ENCODE assay signal across 1 cellular context in the genomic region with DNA sequence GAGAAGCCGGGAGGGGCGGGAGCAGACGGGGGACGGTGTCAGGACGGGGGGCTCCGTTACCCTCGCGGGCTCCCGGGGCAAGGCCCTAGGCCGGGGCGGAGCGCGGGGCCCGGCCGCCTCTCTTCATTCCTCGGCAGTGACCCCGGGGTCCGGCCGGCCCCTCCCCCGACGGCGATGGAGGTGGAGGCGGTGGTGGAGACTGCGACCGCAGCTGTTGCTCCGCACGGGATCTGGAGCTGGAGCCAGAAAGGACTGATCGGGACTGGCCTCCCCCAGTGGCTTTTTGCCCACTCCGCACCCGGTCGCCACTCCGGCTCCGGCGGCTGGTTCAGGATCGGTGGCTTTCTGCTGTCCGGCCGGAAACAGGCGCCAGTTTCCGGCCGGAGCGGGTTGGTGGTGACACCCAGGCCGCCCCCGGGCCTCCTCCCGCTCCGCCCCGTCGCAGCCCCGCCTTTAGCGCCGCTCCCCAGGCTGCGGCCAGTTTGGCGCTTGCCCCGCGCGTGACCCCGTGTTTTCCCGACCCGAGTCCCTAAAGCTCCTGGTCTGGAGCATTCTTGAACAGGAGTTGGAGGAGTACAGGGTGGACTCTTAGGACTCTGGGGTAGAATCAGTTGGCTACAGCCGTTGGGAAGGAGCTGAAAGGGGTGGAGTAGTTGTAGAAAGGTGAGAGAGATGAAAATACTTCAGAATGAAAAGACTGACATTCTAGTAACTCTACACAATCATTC.
TF ChIP-seq lines count a peak whose summit lies in the region.

Gene OTUD7B, minus strand, starts transcription at position 339 of the 728 bp plus-strand sequence. CDS start 33,216 bp downstream, outside the sequence.

TF ChIP-seq in GM12878, 131 proteins besides CTCF, POLR2A, EP300 and RAD21 (continued from another document and continues in another):
- TF ChIP-seq, protein P1, sequence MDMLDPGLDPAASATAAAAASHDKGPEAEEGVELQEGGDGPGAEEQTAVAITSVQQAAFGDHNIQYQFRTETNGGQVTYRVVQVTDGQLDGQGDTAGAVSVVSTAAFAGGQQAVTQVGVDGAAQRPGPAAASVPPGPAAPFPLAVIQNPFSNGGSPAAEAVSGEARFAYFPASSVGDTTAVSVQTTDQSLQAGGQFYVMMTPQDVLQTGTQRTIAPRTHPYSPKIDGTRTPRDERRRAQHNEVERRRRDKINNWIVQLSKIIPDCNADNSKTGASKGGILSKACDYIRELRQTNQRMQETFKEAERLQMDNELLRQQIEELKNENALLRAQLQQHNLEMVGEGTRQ (IDR thresholded peaks at IDR 0.05; ENCODE audit: borderline replicate concordance, low read depth, low read length) = peak; percentile 1; the same call in 1 of the 2 replicates
- TF ChIP-seq ZNF24 (IDR thresholded peaks at IDR 0.05) (peak; percentile 45; the same call in 1 of the 2 replicates), EGR1 (IDR thresholded peaks at IDR 0.05; ENCODE audit: borderline replicate concordance in 1 of 2, low read depth in 2 of 2, low read length in 2 of 2) (peak; percentile 30 to 96), SIX5 (IDR thresholded peaks at IDR 0.05; ENCODE audit: low read depth, low read length, severe bottlenecking) (peak; percentile 44), ATF2 (IDR thresholded peaks at IDR 0.05; ENCODE audit: low read length) (no peak), CBX3 (IDR thresholded peaks at IDR 0.05; ENCODE audit: borderline replicate concordance, low read depth) (no peak), BACH1 (IDR thresholded peaks at IDR 0.05; ENCODE audit: borderline replicate concordance) (peak; percentile 38; the same call in 1 of the 2 replicates), SREBF2 (IDR thresholded peaks at IDR 0.05; ENCODE audit: low read length) (no peak), SIN3A (IDR thresholded peaks at IDR 0.05; ENCODE audit: low read depth, low read length) (peak; percentile 78; the same call in 1 of the 2 replicates), STAT1 (conservative IDR thresholded peaks at IDR 0.05) (0 out of 2 replicates have a peak, but pooled peaks have one; percentile 21), STAT3 (IDR thresholded peaks at IDR 0.05; ENCODE audit: low read depth, low read length) (no peak), CHD4 (IDR thresholded peaks at IDR 0.05) (no peak), POU2F2 (IDR thresholded peaks at IDR 0.05; ENCODE audit: borderline replicate concordance, low read depth, low read length) (peak; percentile 42; the same call in 1 of the 3 replicates), KAT2A (conservative IDR thresholded peaks at IDR 0.05; ENCODE audit: control insufficient read depth, low read depth, low read length) (no peak), DPF2 (IDR thresholded peaks at IDR 0.05) (0 out of 2 replicates have a peak, but pooled peaks have one; percentile 61), TARDBP (IDR thresholded peaks at IDR 0.05; ENCODE audit: borderline replicate concordance) (no peak; the same call in 1 of the 2 replicates), HDAC6 (IDR thresholded peaks at IDR 0.05; ENCODE audit: unreplicated experiment) (no peak), NRF1 (conservative IDR thresholded peaks at IDR 0.05; ENCODE audit: low read depth, low read length) (no peak), EED (IDR thresholded peaks at IDR 0.05; ENCODE audit: low read depth) (peak; percentile 64), NR2C2 (IDR thresholded peaks at IDR 0.05; ENCODE audit: borderline replicate concordance, control insufficient read depth, insufficient read length, low read depth) (no peak), RBBP5 (conservative IDR thresholded peaks at IDR 0.05) (0 out of 2 replicates have a peak, but pooled peaks have one; percentile 49), ATF7 (IDR thresholded peaks at IDR 0.05; ENCODE audit: low read depth) (no peak), YY1 (IDR thresholded peaks at IDR 0.05; ENCODE audit: low read depth, low read length) (peak; percentile 81), RELA (IDR thresholded peaks at IDR 0.05; ENCODE audit: borderline replicate concordance, partially characterized antibody) (peak; percentile 49), ESRRA (IDR thresholded peaks at IDR 0.05; ENCODE audit: low read length) (no peak), ETV6 (conservative IDR thresholded peaks at IDR 0.05 in 1 of 2, IDR thresholded peaks at IDR 0.05 in 1 of 2; ENCODE audit: borderline replicate concordance in 1 of 2, low read depth in 1 of 2) (0 out of 4 replicates have a peak, but pooled peaks of 1 of the 2 experiments have one; percentile 64), NBN (IDR thresholded peaks at IDR 0.05) (peak; percentile 84), TCF3 (IDR thresholded peaks at IDR 0.05; ENCODE audit: borderline replicate concordance, insufficient read depth, low read depth, low read length) (0 out of 2 replicates have a peak, but pooled peaks have one; percentile 40), SMAD5 (IDR thresholded peaks at IDR 0.05; ENCODE audit: low read depth) (peak; percentile 74; the same call in 1 of the 2 replicates), ASH2L (IDR thresholded peaks at IDR 0.05; ENCODE audit: borderline replicate concordance, low read depth) (0 out of 2 replicates have a peak, but pooled peaks have one; percentile 82), FOXK2 (IDR thresholded peaks at IDR 0.05) (no peak), RFX5 (IDR thresholded peaks at IDR 0.05; ENCODE audit: low read depth, low read length) (peak; percentile 24; the same call in 1 of the 2 replicates), IKZF1 (conservative IDR thresholded peaks at IDR 0.05) (peak; percentile 94), MYB (IDR thresholded peaks at IDR 0.05; ENCODE audit: borderline replicate concordance, low read depth, low read length) (no peak), ZBED1 (IDR thresholded peaks at IDR 0.05; ENCODE audit: borderline replicate concordance) (0 out of 2 replicates have a peak, but pooled peaks have one; percentile 36), PML (IDR thresholded peaks at IDR 0.05; ENCODE audit: low read length) (no peak), TCF7 (IDR thresholded peaks at IDR 0.05; ENCODE audit: borderline replicate concordance) (no peak)
- TF ChIP-seq, protein P2, sequence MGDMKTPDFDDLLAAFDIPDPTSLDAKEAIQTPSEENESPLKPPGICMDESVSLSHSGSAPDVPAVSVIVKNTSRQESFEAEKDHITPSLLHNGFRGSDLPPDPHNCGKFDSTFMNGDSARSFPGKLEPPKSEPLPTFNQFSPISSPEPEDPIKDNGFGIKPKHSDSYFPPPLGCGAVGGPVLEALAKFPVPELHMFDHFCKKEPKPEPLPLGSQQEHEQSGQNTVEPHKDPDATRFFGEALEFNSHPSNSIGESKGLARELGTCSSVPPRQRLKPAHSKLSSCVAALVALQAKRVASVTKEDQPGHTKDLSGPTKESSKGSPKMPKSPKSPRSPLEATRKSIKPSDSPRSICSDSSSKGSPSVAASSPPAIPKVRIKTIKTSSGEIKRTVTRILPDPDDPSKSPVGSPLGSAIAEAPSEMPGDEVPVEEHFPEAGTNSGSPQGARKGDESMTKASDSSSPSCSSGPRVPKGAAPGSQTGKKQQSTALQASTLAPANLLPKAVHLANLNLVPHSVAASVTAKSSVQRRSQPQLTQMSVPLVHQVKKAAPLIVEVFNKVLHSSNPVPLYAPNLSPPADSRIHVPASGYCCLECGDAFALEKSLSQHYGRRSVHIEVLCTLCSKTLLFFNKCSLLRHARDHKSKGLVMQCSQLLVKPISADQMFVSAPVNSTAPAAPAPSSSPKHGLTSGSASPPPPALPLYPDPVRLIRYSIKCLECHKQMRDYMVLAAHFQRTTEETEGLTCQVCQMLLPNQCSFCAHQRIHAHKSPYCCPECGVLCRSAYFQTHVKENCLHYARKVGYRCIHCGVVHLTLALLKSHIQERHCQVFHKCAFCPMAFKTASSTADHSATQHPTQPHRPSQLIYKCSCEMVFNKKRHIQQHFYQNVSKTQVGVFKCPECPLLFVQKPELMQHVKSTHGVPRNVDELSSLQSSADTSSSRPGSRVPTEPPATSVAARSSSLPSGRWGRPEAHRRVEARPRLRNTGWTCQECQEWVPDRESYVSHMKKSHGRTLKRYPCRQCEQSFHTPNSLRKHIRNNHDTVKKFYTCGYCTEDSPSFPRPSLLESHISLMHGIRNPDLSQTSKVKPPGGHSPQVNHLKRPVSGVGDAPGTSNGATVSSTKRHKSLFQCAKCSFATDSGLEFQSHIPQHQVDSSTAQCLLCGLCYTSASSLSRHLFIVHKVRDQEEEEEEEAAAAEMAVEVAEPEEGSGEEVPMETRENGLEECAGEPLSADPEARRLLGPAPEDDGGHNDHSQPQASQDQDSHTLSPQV (IDR thresholded peaks at IDR 0.05) = no peak
- TF ChIP-seq, protein P3, sequence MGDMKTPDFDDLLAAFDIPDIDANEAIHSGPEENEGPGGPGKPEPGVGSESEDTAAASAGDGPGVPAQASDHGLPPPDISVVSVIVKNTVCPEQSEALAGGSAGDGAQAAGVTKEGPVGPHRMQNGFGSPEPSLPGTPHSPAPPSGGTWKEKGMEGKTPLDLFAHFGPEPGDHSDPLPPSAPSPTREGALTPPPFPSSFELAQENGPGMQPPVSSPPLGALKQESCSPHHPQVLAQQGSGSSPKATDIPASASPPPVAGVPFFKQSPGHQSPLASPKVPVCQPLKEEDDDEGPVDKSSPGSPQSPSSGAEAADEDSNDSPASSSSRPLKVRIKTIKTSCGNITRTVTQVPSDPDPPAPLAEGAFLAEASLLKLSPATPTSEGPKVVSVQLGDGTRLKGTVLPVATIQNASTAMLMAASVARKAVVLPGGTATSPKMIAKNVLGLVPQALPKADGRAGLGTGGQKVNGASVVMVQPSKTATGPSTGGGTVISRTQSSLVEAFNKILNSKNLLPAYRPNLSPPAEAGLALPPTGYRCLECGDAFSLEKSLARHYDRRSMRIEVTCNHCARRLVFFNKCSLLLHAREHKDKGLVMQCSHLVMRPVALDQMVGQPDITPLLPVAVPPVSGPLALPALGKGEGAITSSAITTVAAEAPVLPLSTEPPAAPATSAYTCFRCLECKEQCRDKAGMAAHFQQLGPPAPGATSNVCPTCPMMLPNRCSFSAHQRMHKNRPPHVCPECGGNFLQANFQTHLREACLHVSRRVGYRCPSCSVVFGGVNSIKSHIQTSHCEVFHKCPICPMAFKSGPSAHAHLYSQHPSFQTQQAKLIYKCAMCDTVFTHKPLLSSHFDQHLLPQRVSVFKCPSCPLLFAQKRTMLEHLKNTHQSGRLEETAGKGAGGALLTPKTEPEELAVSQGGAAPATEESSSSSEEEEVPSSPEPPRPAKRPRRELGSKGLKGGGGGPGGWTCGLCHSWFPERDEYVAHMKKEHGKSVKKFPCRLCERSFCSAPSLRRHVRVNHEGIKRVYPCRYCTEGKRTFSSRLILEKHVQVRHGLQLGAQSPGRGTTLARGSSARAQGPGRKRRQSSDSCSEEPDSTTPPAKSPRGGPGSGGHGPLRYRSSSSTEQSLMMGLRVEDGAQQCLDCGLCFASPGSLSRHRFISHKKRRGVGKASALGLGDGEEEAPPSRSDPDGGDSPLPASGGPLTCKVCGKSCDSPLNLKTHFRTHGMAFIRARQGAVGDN (IDR thresholded peaks at IDR 0.05) = peak; percentile 62; the same call in 1 of the 2 replicates
- TF ChIP-seq, protein P4, sequence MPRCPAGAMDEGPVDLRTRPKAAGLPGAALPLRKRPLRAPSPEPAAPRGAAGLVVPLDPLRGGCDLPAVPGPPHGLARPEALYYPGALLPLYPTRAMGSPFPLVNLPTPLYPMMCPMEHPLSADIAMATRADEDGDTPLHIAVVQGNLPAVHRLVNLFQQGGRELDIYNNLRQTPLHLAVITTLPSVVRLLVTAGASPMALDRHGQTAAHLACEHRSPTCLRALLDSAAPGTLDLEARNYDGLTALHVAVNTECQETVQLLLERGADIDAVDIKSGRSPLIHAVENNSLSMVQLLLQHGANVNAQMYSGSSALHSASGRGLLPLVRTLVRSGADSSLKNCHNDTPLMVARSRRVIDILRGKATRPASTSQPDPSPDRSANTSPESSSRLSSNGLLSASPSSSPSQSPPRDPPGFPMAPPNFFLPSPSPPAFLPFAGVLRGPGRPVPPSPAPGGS (IDR thresholded peaks at IDR 0.05; ENCODE audit: borderline replicate concordance, insufficient read depth, low read depth, low read length, poor library complexity, severe bottlenecking) = no peak
- TF ChIP-seq, protein P5, sequence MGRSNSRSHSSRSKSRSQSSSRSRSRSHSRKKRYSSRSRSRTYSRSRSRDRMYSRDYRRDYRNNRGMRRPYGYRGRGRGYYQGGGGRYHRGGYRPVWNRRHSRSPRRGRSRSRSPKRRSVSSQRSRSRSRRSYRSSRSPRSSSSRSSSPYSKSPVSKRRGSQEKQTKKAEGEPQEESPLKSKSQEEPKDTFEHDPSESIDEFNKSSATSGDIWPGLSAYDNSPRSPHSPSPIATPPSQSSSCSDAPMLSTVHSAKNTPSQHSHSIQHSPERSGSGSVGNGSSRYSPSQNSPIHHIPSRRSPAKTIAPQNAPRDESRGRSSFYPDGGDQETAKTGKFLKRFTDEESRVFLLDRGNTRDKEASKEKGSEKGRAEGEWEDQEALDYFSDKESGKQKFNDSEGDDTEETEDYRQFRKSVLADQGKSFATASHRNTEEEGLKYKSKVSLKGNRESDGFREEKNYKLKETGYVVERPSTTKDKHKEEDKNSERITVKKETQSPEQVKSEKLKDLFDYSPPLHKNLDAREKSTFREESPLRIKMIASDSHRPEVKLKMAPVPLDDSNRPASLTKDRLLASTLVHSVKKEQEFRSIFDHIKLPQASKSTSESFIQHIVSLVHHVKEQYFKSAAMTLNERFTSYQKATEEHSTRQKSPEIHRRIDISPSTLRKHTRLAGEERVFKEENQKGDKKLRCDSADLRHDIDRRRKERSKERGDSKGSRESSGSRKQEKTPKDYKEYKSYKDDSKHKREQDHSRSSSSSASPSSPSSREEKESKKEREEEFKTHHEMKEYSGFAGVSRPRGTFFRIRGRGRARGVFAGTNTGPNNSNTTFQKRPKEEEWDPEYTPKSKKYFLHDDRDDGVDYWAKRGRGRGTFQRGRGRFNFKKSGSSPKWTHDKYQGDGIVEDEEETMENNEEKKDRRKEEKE (IDR thresholded peaks at IDR 0.05) = no peak
- TF ChIP-seq, protein P6, sequence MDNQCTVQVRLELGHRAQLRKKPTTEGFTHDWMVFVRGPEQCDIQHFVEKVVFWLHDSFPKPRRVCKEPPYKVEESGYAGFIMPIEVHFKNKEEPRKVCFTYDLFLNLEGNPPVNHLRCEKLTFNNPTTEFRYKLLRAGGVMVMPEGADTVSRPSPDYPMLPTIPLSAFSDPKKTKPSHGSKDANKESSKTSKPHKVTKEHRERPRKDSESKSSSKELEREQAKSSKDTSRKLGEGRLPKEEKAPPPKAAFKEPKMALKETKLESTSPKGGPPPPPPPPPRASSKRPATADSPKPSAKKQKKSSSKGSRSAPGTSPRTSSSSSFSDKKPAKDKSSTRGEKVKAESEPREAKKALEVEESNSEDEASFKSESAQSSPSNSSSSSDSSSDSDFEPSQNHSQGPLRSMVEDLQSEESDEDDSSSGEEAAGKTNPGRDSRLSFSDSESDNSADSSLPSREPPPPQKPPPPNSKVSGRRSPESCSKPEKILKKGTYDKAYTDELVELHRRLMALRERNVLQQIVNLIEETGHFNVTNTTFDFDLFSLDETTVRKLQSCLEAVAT (IDR thresholded peaks at IDR 0.05) = peak; percentile 47; the same call in 1 of the 2 replicates
